8 cellular contexts compared by ENCODE assay signal in the genomic region with DNA sequence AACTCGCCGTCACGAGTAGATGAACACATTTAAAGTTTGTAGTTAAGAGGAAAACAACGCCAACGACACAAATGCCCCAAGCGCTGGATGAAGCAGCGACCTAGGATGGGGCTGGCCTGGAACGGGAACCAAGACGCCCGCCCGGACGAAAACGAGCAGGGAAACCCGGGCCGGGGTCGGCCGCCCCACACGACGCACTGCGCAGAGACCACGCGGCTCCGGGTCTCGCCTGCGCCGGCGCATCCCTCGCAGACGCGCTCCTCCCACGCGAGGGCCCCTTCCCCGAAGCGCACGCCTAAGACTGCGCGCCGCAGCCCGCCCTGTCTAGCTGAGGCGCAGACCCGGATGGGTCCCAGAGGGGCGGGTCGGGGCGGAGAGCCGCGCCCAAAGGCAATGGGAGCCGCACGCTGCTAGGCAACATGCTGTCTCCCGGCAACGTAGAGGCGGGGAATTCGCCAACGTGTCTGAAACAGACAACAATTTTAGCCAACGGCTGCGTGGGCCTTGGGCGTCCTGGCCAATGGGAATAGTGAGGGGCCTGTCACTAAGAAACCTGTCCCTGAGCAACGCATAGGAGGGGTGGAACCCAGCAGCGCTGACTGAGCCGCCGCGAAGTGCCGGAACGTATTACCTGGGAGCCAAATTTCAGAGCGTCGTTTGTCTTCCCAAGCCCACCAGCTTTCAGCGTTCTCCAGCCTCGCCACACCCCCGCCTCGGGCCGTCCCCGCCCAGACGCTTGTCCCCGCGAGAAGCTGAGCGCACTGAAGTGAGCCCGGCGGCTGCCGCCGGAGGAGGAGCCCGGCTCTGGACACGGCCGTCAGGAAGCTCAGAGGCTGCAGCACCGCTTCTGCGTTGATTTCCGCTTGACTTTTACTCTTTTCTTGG. TPM values are rescaled to one million over a fixed set of nuclear protein-coding genes. Genes with fewer than 3 reads are reported as not detected.
DNase-seq lines count a peak whose midpoint lies in the region; ATAC-seq and TF ChIP-seq lines count a peak whose summit lies in the region.

No MANE protein-coding gene starts in this region.

- H4K20me1 ChIP-seq in neural cell (ENCODE audit: insufficient read depth), result no peaks in the 10 kb centered on the region

- H3K27me3 ChIP-seq in BE2C (no peaks in the 10 kb centered on the region), neural cell (ENCODE audit: insufficient read depth, low read depth, low read length) (no peaks in the 10 kb centered on the region)

- peaks cover 4% of the 10 kb centered on the region for H3K9me3 ChIP-seq in BE2C
- no peaks in the 10 kb centered on the region for H3K9me3 ChIP-seq in neural cell (ENCODE audit: low read length)

- H3K36me3 ChIP-seq in BE2C, result no peaks in the 10 kb centered on the region
- H3K36me3 ChIP-seq in neural cell (ENCODE audit: insufficient read depth, low read length), result no peaks in the 10 kb centered on the region

- no peaks in the 10 kb centered on the region for H3F3A ChIP-seq in neural cell (ENCODE audit: insufficient read depth, low read length, poor library complexity, severe bottlenecking)

- H3K9me2 ChIP-seq in neural cell (ENCODE audit: insufficient read depth, low read length), result no peaks in the 10 kb centered on the region

- H2AFZ ChIP-seq in neural cell (ENCODE audit: low read depth, low read length), result peak overlapping the region; percentile 95

- peak overlapping the region; percentile 84 for H3K9ac ChIP-seq in neural cell (ENCODE audit: low read length)

- H3K4me1 ChIP-seq in BE2C, result no peaks in the 10 kb centered on the region

- DNase-seq in BE2C (peak; percentile 98), GM19240 (ENCODE audit: insufficient read length, low spot score) (peak; percentile 24), RPMI7951 (ENCODE audit: low read depth) (peak; percentile 96), foreskin fibroblast (peak; percentile 97 to 99)
- DNase-seq in activated gamma-delta T cell treated with anti-CD3 and anti-CD28 coated beads, Interleukin-2, amount 50 U/mL, for 16 hours (ENCODE audit: low read depth), result peak; percentile 96
- peak; percentile 95 for DNase-seq in stimulated activated naive CD8-positive, alpha-beta T cell treated with anti-CD3 and anti-CD28 coated beads, Interleukin-15, Interleukin-2, amounts not matched to agents 100 U/mL and 50 U/mL, for 24 hours

- H3K4me2 ChIP-seq in neural cell (ENCODE audit: low read length), result peak overlapping the region; percentile 66

- H3K27ac ChIP-seq in neural cell (ENCODE audit: low read length), result peak overlapping the region; percentile 87

- peak; percentile 26 for TF ChIP-seq RAD21 in neural cell (conservative IDR thresholded peaks at IDR 0.05)

- peak; percentile 21 for TF ChIP-seq EP300 in neural cell (conservative IDR thresholded peaks at IDR 0.05; ENCODE audit: poor library complexity, severe bottlenecking)

- ATAC-seq in HG03460 (IDR thresholded peaks at IDR 0.05; ENCODE audit: unreplicated experiment), result peak; percentile 93
- ATAC-seq in stimulated activated naive CD8-positive, alpha-beta T cell treated with anti-CD3 and anti-CD28 coated beads, Interleukin-15, Interleukin-2, amounts not matched to agents 100 U/mL and 50 U/mL, for 24 hours, result peak; percentile 95

- H3K4me3 ChIP-seq in BE2C (ENCODE audit: low read depth, low read length) (peak overlapping the region; percentile 63), foreskin fibroblast (ENCODE audit: low read depth in 1 of 2, low read length in 2 of 2) (peak overlapping the region; percentile 65 to 80), neural cell (ENCODE audit: low read length) (peak overlapping the region; percentile 96)

- TF ChIP-seq CTCF in BE2C (IDR thresholded peaks at IDR 0.05; ENCODE audit: low read depth, low read length) (no peak), foreskin fibroblast (IDR thresholded peaks at IDR 0.05; ENCODE audit: low read depth, low read length) (no peak), neural cell (IDR thresholded peaks at IDR 0.05; ENCODE audit: poor library complexity, severe bottlenecking) (peak; percentile 19)

- no peaks in the 10 kb centered on the region for H3K79me2 ChIP-seq in neural cell (replicated peaks; ENCODE audit: insufficient read depth, low read length)

TF ChIP-seq in neural cell, 6 proteins besides CTCF, POLR2A, EP300 and RAD21:
- peak; percentile 40 for TF ChIP-seq SMC3 (conservative IDR thresholded peaks at IDR 0.05; ENCODE audit: poor library complexity)
- peak; percentile 64 for TF ChIP-seq TAF1 (IDR thresholded peaks at IDR 0.05; ENCODE audit: low read depth)
- TF ChIP-seq, protein P1, sequence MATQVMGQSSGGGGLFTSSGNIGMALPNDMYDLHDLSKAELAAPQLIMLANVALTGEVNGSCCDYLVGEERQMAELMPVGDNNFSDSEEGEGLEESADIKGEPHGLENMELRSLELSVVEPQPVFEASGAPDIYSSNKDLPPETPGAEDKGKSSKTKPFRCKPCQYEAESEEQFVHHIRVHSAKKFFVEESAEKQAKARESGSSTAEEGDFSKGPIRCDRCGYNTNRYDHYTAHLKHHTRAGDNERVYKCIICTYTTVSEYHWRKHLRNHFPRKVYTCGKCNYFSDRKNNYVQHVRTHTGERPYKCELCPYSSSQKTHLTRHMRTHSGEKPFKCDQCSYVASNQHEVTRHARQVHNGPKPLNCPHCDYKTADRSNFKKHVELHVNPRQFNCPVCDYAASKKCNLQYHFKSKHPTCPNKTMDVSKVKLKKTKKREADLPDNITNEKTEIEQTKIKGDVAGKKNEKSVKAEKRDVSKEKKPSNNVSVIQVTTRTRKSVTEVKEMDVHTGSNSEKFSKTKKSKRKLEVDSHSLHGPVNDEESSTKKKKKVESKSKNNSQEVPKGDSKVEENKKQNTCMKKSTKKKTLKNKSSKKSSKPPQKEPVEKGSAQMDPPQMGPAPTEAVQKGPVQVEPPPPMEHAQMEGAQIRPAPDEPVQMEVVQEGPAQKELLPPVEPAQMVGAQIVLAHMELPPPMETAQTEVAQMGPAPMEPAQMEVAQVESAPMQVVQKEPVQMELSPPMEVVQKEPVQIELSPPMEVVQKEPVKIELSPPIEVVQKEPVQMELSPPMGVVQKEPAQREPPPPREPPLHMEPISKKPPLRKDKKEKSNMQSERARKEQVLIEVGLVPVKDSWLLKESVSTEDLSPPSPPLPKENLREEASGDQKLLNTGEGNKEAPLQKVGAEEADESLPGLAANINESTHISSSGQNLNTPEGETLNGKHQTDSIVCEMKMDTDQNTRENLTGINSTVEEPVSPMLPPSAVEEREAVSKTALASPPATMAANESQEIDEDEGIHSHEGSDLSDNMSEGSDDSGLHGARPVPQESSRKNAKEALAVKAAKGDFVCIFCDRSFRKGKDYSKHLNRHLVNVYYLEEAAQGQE (IDR thresholded peaks at IDR 0.05; ENCODE audit: borderline replicate concordance), result peak; percentile 22
- TF ChIP-seq POLR2AphosphoS5 (IDR thresholded peaks at IDR 0.05), result peak; percentile 62
- peak; percentile 96 for TF ChIP-seq MXI1 (conservative IDR thresholded peaks at IDR 0.05; ENCODE audit: poor library complexity, severe bottlenecking)
- TF ChIP-seq EZH2 (IDR thresholded peaks at IDR 0.05; ENCODE audit: borderline replicate concordance, insufficient read depth, low read length, poor library complexity, severe bottlenecking), result no peak

RNA-seq across cellular contexts. Expression of gene CHFR, which starts 21.0 kb away (rescaled TPM):
- 67.5 TPM for polyA plus RNA-seq in BE2C (2012; ENCODE audit: insufficient read depth, insufficient read length, low read depth)
- 9.8 and 10.2 TPM in 2 replicates for total RNA-seq in RPMI7951 (2014; rRNA removed; shearing (Covaris generic))
- polyA plus RNA-seq in neural cell, result 88.4 and 89.3 TPM in 2 replicates
- 56.7 and 63.8 TPM in 2 replicates for polyA minus RNA-seq in neural cell

RNA-seq across cellular contexts. Expression of gene ZNF605, which starts 47.7 kb away (rescaled TPM):
- 8.7 TPM for polyA plus RNA-seq in BE2C (2012; ENCODE audit: insufficient read depth, insufficient read length, low read depth)
- total RNA-seq in RPMI7951 (2014; rRNA removed; shearing (Covaris generic)), result 3.0 and 3.5 TPM in 2 replicates
- 18.6 and 22.6 TPM in 2 replicates for polyA plus RNA-seq in neural cell
- 31.7 and 38.4 TPM in 2 replicates for polyA minus RNA-seq in neural cell

Comparison
In these comparisons a context has a peak if more than half of its experiments do, and no peak if none do; other contexts are left out.
1. Peak in every context shown above with its lines: DNase-seq, ATAC-seq, H3K4me3 ChIP-seq and H3K27ac ChIP-seq.
2. DNase-seq: peak in every context shown above with its lines; median percentile 98 in BE2C; 98 in foreskin fibroblast; 96 in RPMI7951; 96 in activated gamma-delta T cell treated with anti-CD3 and anti-CD28 coated beads, Interleukin-2, amount 50 U/mL, for 16 hours; 95 in stimulated activated naive CD8-positive, alpha-beta T cell treated with anti-CD3 and anti-CD28 coated beads, Interleukin-15, Interleukin-2, amounts not matched to agents 100 U/mL and 50 U/mL, for 24 hours; 24 in GM19240.